Comparison of ENCODE assay signal across 7 cellular contexts in the genomic region with DNA sequence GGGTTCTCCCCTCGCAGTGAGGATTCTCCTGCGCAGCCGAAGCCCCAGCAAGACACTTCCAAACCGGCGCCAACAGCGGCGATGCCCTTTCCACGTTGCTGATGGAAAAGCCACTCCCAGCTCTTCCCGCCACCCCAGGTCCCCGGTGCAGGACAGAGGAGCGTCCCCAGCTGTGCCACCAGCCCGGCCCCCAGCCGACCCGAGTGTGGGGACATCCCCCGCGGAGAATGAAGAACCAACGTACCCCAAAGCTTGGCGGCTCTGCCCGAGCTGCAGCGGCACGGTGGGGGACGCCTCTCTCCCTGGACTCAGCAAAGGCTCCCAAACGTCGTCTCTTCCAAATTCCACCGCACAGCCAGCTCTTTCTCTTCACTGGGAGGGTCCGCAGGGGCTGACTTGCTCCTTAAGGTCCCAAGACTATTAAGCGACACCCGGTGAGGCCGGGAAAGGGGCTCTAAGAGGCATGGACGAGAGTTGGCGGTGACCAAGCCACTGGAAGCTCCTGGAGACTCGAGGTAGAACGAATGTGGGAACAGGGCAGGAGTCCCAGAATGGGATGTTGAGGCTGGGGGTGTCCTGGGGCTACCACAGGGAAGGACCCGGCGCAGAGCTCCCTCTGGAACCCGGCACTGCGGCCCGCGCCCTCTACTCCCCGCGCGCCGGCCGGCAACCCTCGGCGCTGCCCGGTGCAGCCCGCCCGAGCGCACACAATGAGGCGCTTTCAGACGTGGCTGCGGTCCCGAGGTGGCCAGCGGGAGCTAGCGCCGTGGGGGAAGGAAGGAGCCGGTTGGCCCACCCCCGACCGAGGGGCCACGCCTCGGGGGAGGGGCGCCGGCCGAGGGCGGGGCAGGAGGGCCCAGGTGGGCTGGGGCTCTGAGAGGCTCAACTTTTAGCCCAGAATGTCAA. TPM values are rescaled to one million over a fixed set of nuclear protein-coding genes. Genes with fewer than 3 reads are reported as not detected.
DNase-seq lines count a peak whose midpoint lies in the region; ATAC-seq and TF ChIP-seq lines count a peak whose summit lies in the region.

A gene (minus strand): TSS at position 746 of the 906 bp plus-strand sequence. CDS start 15,613 bp downstream, outside the sequence.

- DNase-seq in GM13977 (ENCODE audit: low spot score) (peak; percentile 85), H9 (peak; percentile 88), RWPE2 (ENCODE audit: low spot score) (no peak), ecto neural progenitor cell (ENCODE audit: low spot score) (peak; percentile 81), mesenchymal stem cell (peak; percentile 16), thyroid gland (peak; percentile 44 to 54), NCI-H446 treated with DMSO at 0.1 percent for 48 hours (lab: John Stamatoyannopoulos, UW) (no peak)

- H2BK20ac ChIP-seq in H9 (ENCODE audit: low read depth, low read length, poor library complexity, severe bottlenecking): no peak within 1 kb of the TSS

- no peaks in the 10 kb centered on the region for H3K36me3 ChIP-seq in RWPE2 (ENCODE audit: low read depth)
- no peaks in the 10 kb centered on the region for H3K36me3 ChIP-seq in mesenchymal stem cell (ENCODE audit: control insufficient read depth in 1 of 2, insufficient read depth in 2 of 2, low read depth in 1 of 2, low read length in 2 of 2)
- H3K36me3 ChIP-seq in thyroid gland: no peaks in the 10 kb centered on the region

- peak within 1 kb of the TSS; percentile 85 to 94 for H3K4me3 Mint-ChIP-seq in H9

- H2BK5ac ChIP-seq in H9 (ENCODE audit: insufficient read length, low read length): no peak within 1 kb of the TSS
- H2BK5ac ChIP-seq in mesenchymal stem cell (ENCODE audit: low read depth, low read length, poor library complexity, severe bottlenecking): no peak within 1 kb of the TSS

- no peaks in the 10 kb centered on the region for H3K79me2 ChIP-seq in H9 (ENCODE audit: insufficient read depth, low read length)

- peak within 1 kb of the TSS; percentile 43 for H3K14ac ChIP-seq in H9 (ENCODE audit: insufficient read depth, low read length)
- H3K14ac ChIP-seq in mesenchymal stem cell (ENCODE audit: low read length in 2 of 2): peak within 1 kb of the TSS in 1 of 2 experiments; percentile 67

- no CpG with 5 or more reads among the region's 66 CpGs for WGBS in H9 (ENCODE audit: extremely low coverage, insufficient read length, low lambda C conversion rate)
- 3% methylated on average over 57 of the region's 66 CpGs for WGBS in mesenchymal stem cell
- WGBS in thyroid gland, 2 donors: 1% methylated on average over 14 to 40 of the region's 66 CpGs

- H2AFZ ChIP-seq in H9 (ENCODE audit: low read length): no peak within 1 kb of the TSS
- peak within 1 kb of the TSS; percentile 75 for H2AFZ ChIP-seq in mesenchymal stem cell (ENCODE audit: low read depth, low read length)

- peak; percentile 55 for ATAC-seq in RWPE2 (ENCODE audit: low read depth)

- peak within 1 kb of the TSS; percentile 72 for H3K18ac ChIP-seq in H9 (ENCODE audit: insufficient read length, low read depth, low read length)
- peak within 1 kb of the TSS in 1 of 2 experiments; percentile 30 for H3K18ac ChIP-seq in mesenchymal stem cell (ENCODE audit: low read depth in 1 of 2, low read length in 2 of 2)

- H3T11ph ChIP-seq in H9 (ENCODE audit: low read length): no peak within 1 kb of the TSS

- H3K4ac ChIP-seq in H9 (ENCODE audit: low read depth, low read length) (no peak within 1 kb of the TSS), mesenchymal stem cell (ENCODE audit: low read depth in 1 of 2, low read length in 2 of 2) (no peak within 1 kb of the TSS)

- peaks cover 6% of the 10 kb centered on the region; the same call in 1 of the 2 replicates for H3K27me3 Mint-ChIP-seq in H9 (ENCODE audit: low read depth)

- H4K8ac ChIP-seq in H9 (replicated peaks; ENCODE audit: insufficient read length, low read depth, low read length) (no peak within 1 kb of the TSS), mesenchymal stem cell (ENCODE audit: low read length) (peak within 1 kb of the TSS; percentile 15)

- H3K4me1 ChIP-seq in H9 (ENCODE audit: insufficient read depth, low read length) (no peaks in the 10 kb centered on the region; the same call in 1 of the 2 replicates), RWPE2 (ENCODE audit: insufficient read depth, poor library complexity, severe bottlenecking) (peaks cover 11% of the 10 kb centered on the region), mesenchymal stem cell (ENCODE audit: control insufficient read depth, insufficient read depth, low read depth, low read length) (peaks cover 13% of the 10 kb centered on the region), thyroid gland (peaks cover 11 to 12% of the 10 kb centered on the region in 2 donors)

- H4K91ac ChIP-seq in H9 (ENCODE audit: insufficient read length, low read depth, low read length): no peak within 1 kb of the TSS
- H4K91ac ChIP-seq in mesenchymal stem cell (ENCODE audit: low read length): no peak within 1 kb of the TSS

- intact Hi-C loops in thyroid gland (cut with DNase I): no loop called here

- H3K27ac ChIP-seq in H9 (ENCODE audit: insufficient read length, low read depth, low read length) (no peak within 1 kb of the TSS), RWPE2 (ENCODE audit: poor library complexity, severe bottlenecking) (no peak within 1 kb of the TSS), mesenchymal stem cell (ENCODE audit: low read length, poor library complexity, severe bottlenecking) (no peak within 1 kb of the TSS), thyroid gland (no peak within 1 kb of the TSS)

- in situ Hi-C loops in GM13977 (cut with MboI; ENCODE audit: low pct_unique_long_range_greater_than_20kb, low sequenced_read_pairs, unreplicated experiment): no loop called here

- peak in 1 of 2 donors; percentile 36 for TF ChIP-seq POLR2A in thyroid gland (IDR thresholded peaks at IDR 0.05)

- H2BK120ac ChIP-seq in H9 (ENCODE audit: low read depth, low read length, poor library complexity, severe bottlenecking): no peak within 1 kb of the TSS
- H2BK120ac ChIP-seq in mesenchymal stem cell (ENCODE audit: low read depth, low read length): peak within 1 kb of the TSS; percentile 19

- no peaks in the 10 kb centered on the region for H3K9me3 ChIP-seq in H9 (ENCODE audit: control insufficient read depth, low read depth, low read length)
- H3K9me3 ChIP-seq in RWPE2 (ENCODE audit: severe bottlenecking): no peaks in the 10 kb centered on the region
- H3K9me3 ChIP-seq in mesenchymal stem cell (ENCODE audit: control insufficient read depth, low read length): no peaks in the 10 kb centered on the region
- H3K9me3 ChIP-seq in thyroid gland: no peaks in the 10 kb centered on the region

- no peaks in the 10 kb centered on the region for H3K79me1 ChIP-seq in H9 (ENCODE audit: insufficient read depth, low read depth, low read length, poor library complexity, severe bottlenecking)
- no peaks in the 10 kb centered on the region for H3K79me1 ChIP-seq in mesenchymal stem cell (replicated peaks; ENCODE audit: low read length, poor library complexity, severe bottlenecking)

- H3K56ac ChIP-seq in H9 (ENCODE audit: insufficient read length, low read depth, low read length): no peak within 1 kb of the TSS

- peak within 1 kb of the TSS; percentile 60 to 81 (median 61); a peak in 5 of 7 replicates for H3K27ac Mint-ChIP-seq in H9

- no peak within 1 kb of the TSS for H4K5ac ChIP-seq in H9 (ENCODE audit: insufficient read length, low read depth, low read length)

- H3K4me1 Mint-ChIP-seq in H9: peaks cover 18 to 22% of the 10 kb centered on the region in 2 experiments

- H3K4me2 ChIP-seq in H9 (ENCODE audit: insufficient read depth, insufficient read length, low read length) (peak within 1 kb of the TSS; percentile 65), mesenchymal stem cell (ENCODE audit: low read length, poor library complexity, severe bottlenecking) (peak within 1 kb of the TSS; percentile 75)

- H2AK5ac ChIP-seq in H9 (ENCODE audit: insufficient read length, low read length) (no peak within 1 kb of the TSS), mesenchymal stem cell (ENCODE audit: low read length, severe bottlenecking) (peak within 1 kb of the TSS; percentile 22)

- H2BK15ac ChIP-seq in H9 (ENCODE audit: low read depth, low read length): no peak within 1 kb of the TSS
- peak within 1 kb of the TSS; percentile 23 for H2BK15ac ChIP-seq in mesenchymal stem cell (ENCODE audit: low read depth, poor library complexity, severe bottlenecking)

- TF ChIP-seq CTCF in GM13977 (IDR thresholded peaks at IDR 0.05; ENCODE audit: extremely low read depth, insufficient read depth, missing control alignments): no peak
- TF ChIP-seq CTCF in H9 (conservative IDR thresholded peaks at IDR 0.05): no peak
- TF ChIP-seq CTCF in RWPE2 (IDR thresholded peaks at IDR 0.05; ENCODE audit: poor library complexity, severe bottlenecking): no peak
- no peak for TF ChIP-seq CTCF in thyroid gland (IDR thresholded peaks at IDR 0.05)

- no peaks in the 10 kb centered on the region for H3K9me3 Mint-ChIP-seq in H9

- H3K9ac ChIP-seq in H9 (ENCODE audit: extremely low read depth, insufficient read length, low read length) (peak within 1 kb of the TSS; percentile 58), mesenchymal stem cell (ENCODE audit: low read length) (peak within 1 kb of the TSS; percentile 54)

- peaks cover 12% of the 10 kb centered on the region for H3K23me2 ChIP-seq in H9 (ENCODE audit: insufficient read length, low read depth, low read length, poor library complexity, severe bottlenecking)

- H3K27me3 ChIP-seq in H9 (ENCODE audit: insufficient read depth, low read length): no peaks in the 10 kb centered on the region
- peaks cover 4% of the 10 kb centered on the region for H3K27me3 ChIP-seq in RWPE2 (ENCODE audit: insufficient read depth, poor library complexity, severe bottlenecking)
- H3K27me3 ChIP-seq in mesenchymal stem cell (ENCODE audit: control insufficient read depth in 1 of 2, insufficient read depth in 1 of 2, low read length in 2 of 2): peaks cover 39 to 43% of the 10 kb centered on the region in 2 experiments
- no peaks in the 10 kb centered on the region for H3K27me3 ChIP-seq in thyroid gland

- no peak within 1 kb of the TSS for H3K23ac ChIP-seq in H9 (ENCODE audit: insufficient read length, low read depth, low read length)
- H3K23ac ChIP-seq in mesenchymal stem cell (ENCODE audit: low read length in 2 of 2): no peak within 1 kb of the TSS

- peaks cover 0 to 9% (median 0%) of the 10 kb centered on the region in 3 experiments; a peak in 3 of 7 replicates for H3K36me3 Mint-ChIP-seq in H9 (ENCODE audit: insufficient read depth in 1 of 3, low read depth in 3 of 3)

- H4K20me1 ChIP-seq in H9 (ENCODE audit: control insufficient read depth, insufficient read depth, insufficient read length): peaks cover 3% of the 10 kb centered on the region

- H3K4me3 ChIP-seq in RWPE2 (ENCODE audit: severe bottlenecking) (peak within 1 kb of the TSS; percentile 28), mesenchymal stem cell (ENCODE audit: insufficient read depth in 1 of 2, low read depth in 1 of 2, low read length in 2 of 2) (peak within 1 kb of the TSS; percentile 2 to 74), thyroid gland (replicated peaks in 1 of 3) (peak within 1 kb of the TSS in 1 of 3 donors; percentile 24)

- H2BK12ac ChIP-seq in H9 (ENCODE audit: insufficient read length, low read depth, low read length) (no peak within 1 kb of the TSS), mesenchymal stem cell (ENCODE audit: low read length in 2 of 2) (no peak within 1 kb of the TSS)

RNA-seq across cellular contexts. Expression of the gene that starts here (rescaled TPM):
- total RNA-seq in H9 (2021): 20.7 and 20.8 TPM in 2 replicates
- polyA plus RNA-seq in mesenchymal stem cell (2013, experiment 1 of 2): 0.26 TPM
- 0.32 TPM for polyA plus RNA-seq in mesenchymal stem cell (2013, experiment 2 of 2)
- total RNA-seq in thyroid gland: under 1 TPM in 3 of 4 donors, not detected in 1; 0.13 to 0.29 (median 0.22) TPM

Comparison
In these comparisons a context has a peak if more than half of its experiments do, and no peak if none do; other contexts are left out.
1. RNA of the gene that starts here (total RNA-seq): 20.7 to 20.8 TPM in H9; 0.13 to 0.29 TPM in thyroid gland; every median in the first group is over 10 times any median in the second.
2. Peak in DNase-seq in thyroid gland; RNA of the gene not detected or under 1 TPM.
3. DNase-seq: peak in GM13977 (single experiment), H9 (single experiment), ecto neural progenitor cell (single experiment) and mesenchymal stem cell (single experiment); none in RWPE2 (single experiment) and NCI-H446 treated with DMSO at 0.1 percent for 48 hours (single experiment).